20 cellular contexts compared by ENCODE assay signal in genomic region chr20:10177326-10177725, GRCh38. TPM values are rescaled to one million over a fixed set of nuclear protein-coding genes. Genes with fewer than 3 reads are reported as not detected.
DNase-seq lines count a peak whose midpoint lies in the region; ATAC-seq and TF ChIP-seq lines count a peak whose summit lies in the region.
"Had no signal": no experiment of that assay in that cellular context is flagged by ENCODE, and none has a peak within 500 bp of the region (broad histone marks: within the 10 kb centered on the region; RNA-seq: fewer than 3 reads in every experiment).

No MANE protein-coding gene starts in this region.

- H3K79me2 ChIP-seq in fibroblast of lung (ENCODE audit: control insufficient read depth, insufficient read depth, low read length): no peaks in the 10 kb centered on the region

- no peaks in the 10 kb centered on the region for H3K9me3 ChIP-seq in fibroblast of lung (ENCODE audit: control insufficient read depth, insufficient read depth, low read depth, low read length)
- H3K9me3 ChIP-seq: BE2C, Caco-2 had no signal

- H2AFZ ChIP-seq in fibroblast of lung (ENCODE audit: low read length): no peak overlapping the region
- H2AFZ ChIP-seq: GM23338 had no signal

- H3K4me3 ChIP-seq in fibroblast of lung (replicated peaks in 1 of 4; ENCODE audit: control extremely low read depth in 1 of 4, insufficient read depth in 1 of 4, low read depth in 3 of 4, low read length in 4 of 4): no peak overlapping the region
- H3K4me3 ChIP-seq: GM12878, GM23338, SK-N-MC had no signal

- ATAC-seq in HG03439 (IDR thresholded peaks at IDR 0.05; ENCODE audit: unreplicated experiment): no peak
- no peak for ATAC-seq in activated CD4-positive, CD25-positive, alpha-beta regulatory T cell treated with anti-CD3 and anti-CD28 coated beads, Interleukin-2, amount 50 U/mL, for 24 hours
- ATAC-seq: GM12878, GM23338, Panc1 had no signal

- no peak for TF ChIP-seq CTCF in fibroblast of lung (conservative IDR thresholded peaks at IDR 0.05 in 1 of 2, IDR thresholded peaks at IDR 0.05 in 1 of 2; ENCODE audit: low read depth in 1 of 2, low read length in 2 of 2)

- DNase-seq in SHP77 treated with DMSO at 0.1 percent for 48 hours (lab: John Stamatoyannopoulos, UW) (peak; percentile 19), SHP77 (lab: John Stamatoyannopoulos, UW) (no peak), NCI-H69 (lab: John Stamatoyannopoulos, UW) (peak; percentile 89), fibroblast of lung (ENCODE audit: low read depth in 2 of 2) (peak; percentile 71 to 84), myocyte (ENCODE audit: low read depth) (peak; percentile 13), NCI-H82 (lab: John Stamatoyannopoulos, UW) (no peak)
- DNase-seq: 8988T; BE2C; Caco-2; CD4-positive, CD25-positive, alpha-beta regulatory T cell; HCEC 1CT; NCI-H1092 treated with DMSO at 0.1 percent for 48 hours; NCI-H2227 treated with DMSO at 0.1 percent for 48 hours; NCI-H526 treated with DMSO at 0.1 percent for 48 hours had no signal

- peaks cover 3% of the 10 kb centered on the region for H3K4me1 ChIP-seq in fibroblast of lung (ENCODE audit: control insufficient read depth, extremely low read depth, insufficient read depth, low read length)

- no peaks in the 10 kb centered on the region for H3K36me3 ChIP-seq in fibroblast of lung (ENCODE audit: control insufficient read depth, insufficient read depth, low read length)
- H3K36me3 ChIP-seq: BE2C had no signal

- H3K27me3 ChIP-seq in fibroblast of lung (ENCODE audit: control insufficient read depth, insufficient read depth, low read length): peaks cover 7% of the 10 kb centered on the region
- H3K27me3 ChIP-seq: BE2C had no signal

- no peak overlapping the region for H3K27ac ChIP-seq in fibroblast of lung (ENCODE audit: insufficient read depth, low read length)
- H3K27ac ChIP-seq: SK-N-MC had no signal

- H4K20me1 ChIP-seq in fibroblast of lung (ENCODE audit: control insufficient read depth, extremely low read depth, insufficient read depth, low read length): no peaks in the 10 kb centered on the region

- H3K9ac ChIP-seq in fibroblast of lung (ENCODE audit: insufficient read depth, low read length): no peak overlapping the region

- no peak overlapping the region for H3K4me2 ChIP-seq in fibroblast of lung (ENCODE audit: extremely low read depth, insufficient read depth, low read length)
- H3K4me2 ChIP-seq: GM23338 had no signal

RNA-seq across cellular contexts. Expression of gene SNAP25, which starts 41.3 kb away (rescaled TPM):
- 1.5 and 4.5 TPM in 2 replicates for total RNA-seq in fibroblast of lung
- 7.2 and 8.2 TPM in 2 replicates for polyA plus RNA-seq in fibroblast of lung
- polyA plus RNA-seq in fibroblast of lung (2012): 3.3 and 3.9 TPM in 2 replicates
- polyA minus RNA-seq in fibroblast of lung (ENCODE audit: low replicate concordance): 0.19 and 3.6 TPM in 2 replicates
- 0.16 and 0.64 TPM in 2 replicates for total RNA-seq in myocyte
- polyA plus RNA-seq in myocyte (2012): not detected
- total RNA-seq: Caco-2; CD4-positive, CD25-positive, alpha-beta regulatory T cell; GM12878 had no signal
- polyA plus RNA-seq: CD4-positive, CD25-positive, alpha-beta regulatory T cell; GM12878 had no signal

Comparison
In these comparisons a context has a peak if more than half of its experiments do, and no peak if none do; other contexts are left out.
1. DNase-seq: peak in SHP77 treated with DMSO at 0.1 percent for 48 hours (single experiment), NCI-H69 (single experiment), fibroblast of lung (2 of 2) and myocyte (single experiment); none in SHP77 (0 of 2) and NCI-H82 (single experiment).